12 cellular contexts compared by ENCODE assay signal in genomic region chr7:6628045-6628444, GRCh38. TPM values are rescaled to one million over a fixed set of nuclear protein-coding genes. Genes with fewer than 3 reads are reported as not detected.
DNase-seq lines count a peak whose midpoint lies in the region; ATAC-seq and TF ChIP-seq lines count a peak whose summit lies in the region.
"Had no signal": no experiment of that assay in that cellular context is flagged by ENCODE, and none has a peak within 500 bp of the region (broad histone marks: within the 10 kb centered on the region; RNA-seq: fewer than 3 reads in every experiment).

No MANE protein-coding gene starts in this region.

- H3K27ac ChIP-seq in RWPE1, result peak overlapping the region; percentile 68

- peak; percentile 89 for ATAC-seq in esophagus mucosa
- no peak for ATAC-seq in GM21576 (IDR thresholded peaks at IDR 0.05; ENCODE audit: unreplicated experiment)
- ATAC-seq: activated naive CD8-positive, alpha-beta T cell treated with anti-CD3 and anti-CD28 coated beads, Interleukin-2, amount 50 U/mL, for 24 hours; activated T-cell treated with anti-CD3 and anti-CD28 coated beads, Interleukin-2, amount 50 U/mL, for 72 hours; left colon had no signal

- POLR2A ChIA-PET in RWPE1 (lab: Yijun Ruan, JAX; ENCODE audit: low non-redundant PET), result no interaction called here

- DNase-seq in DMS79 treated with DMSO at 0.1 percent for 48 hours (lab: John Stamatoyannopoulos, UW) (peak; percentile 62), NCI-H1694 (lab: John Stamatoyannopoulos, UW) (peak; percentile 56), RWPE1 (ENCODE audit: low spot score) (peak; percentile 48), NCI-H526 (lab: John Stamatoyannopoulos, UW) (no peak)
- DNase-seq in activated CD4-positive, alpha-beta T cell treated with anti-CD3 and anti-CD28 coated beads, Interleukin-2, amount 50 U/mL, for 4 hours, result no peak
- DNase-seq: activated CD4-positive, alpha-beta memory T cell treated with anti-CD3 and anti-CD28 coated beads, Interleukin-2, amount 10 ng/mL, durations not matched to agents 7 days and 5 days; activated naive CD8-positive, alpha-beta T cell treated with anti-CD3 and anti-CD28 coated beads, Interleukin-2, amount 50 U/mL, for 24 hours; activated T-cell treated with anti-CD3 and anti-CD28 coated beads, Interleukin-2, amount 50 U/mL, for 72 hours; left colon; NCI-H226 had no signal

- TF ChIP-seq CTCF in RWPE1 (conservative IDR thresholded peaks at IDR 0.05; ENCODE audit: low read depth), result no peak

- CTCF ChIA-PET in RWPE1 (lab: Yijun Ruan, JAX), result no interaction called here

RNA-seq across cellular contexts. Expression of gene ZNF316, which starts 9.1 kb away (rescaled TPM):
- total RNA-seq in esophagus mucosa, result 10.4 TPM

RNA-seq across cellular contexts. Expression of gene ZNF853, which starts 12.6 kb away (rescaled TPM):
- 0.24 TPM for total RNA-seq in esophagus mucosa

RNA-seq across cellular contexts. Expression of gene INTS15, which starts 38.2 kb away (rescaled TPM):
- total RNA-seq in esophagus mucosa, result 13.7 TPM

RNA-seq across cellular contexts. Expression of gene ZDHHC4, which starts 50.8 kb away (rescaled TPM):
- total RNA-seq in esophagus mucosa, result 23.0 TPM

Comparison
In these comparisons a context has a peak if more than half of its experiments do, and no peak if none do; other contexts are left out.
1. DNase-seq: peak in DMS79 treated with DMSO at 0.1 percent for 48 hours (single experiment), NCI-H1694 (single experiment) and RWPE1 (single experiment); none in NCI-H526 (0 of 2) and activated CD4-positive, alpha-beta T cell treated with anti-CD3 and anti-CD28 coated beads, Interleukin-2, amount 50 U/mL, for 4 hours (0 of 2).